Comparison of ENCODE assay signal across 8 cellular contexts in the genomic region with DNA sequence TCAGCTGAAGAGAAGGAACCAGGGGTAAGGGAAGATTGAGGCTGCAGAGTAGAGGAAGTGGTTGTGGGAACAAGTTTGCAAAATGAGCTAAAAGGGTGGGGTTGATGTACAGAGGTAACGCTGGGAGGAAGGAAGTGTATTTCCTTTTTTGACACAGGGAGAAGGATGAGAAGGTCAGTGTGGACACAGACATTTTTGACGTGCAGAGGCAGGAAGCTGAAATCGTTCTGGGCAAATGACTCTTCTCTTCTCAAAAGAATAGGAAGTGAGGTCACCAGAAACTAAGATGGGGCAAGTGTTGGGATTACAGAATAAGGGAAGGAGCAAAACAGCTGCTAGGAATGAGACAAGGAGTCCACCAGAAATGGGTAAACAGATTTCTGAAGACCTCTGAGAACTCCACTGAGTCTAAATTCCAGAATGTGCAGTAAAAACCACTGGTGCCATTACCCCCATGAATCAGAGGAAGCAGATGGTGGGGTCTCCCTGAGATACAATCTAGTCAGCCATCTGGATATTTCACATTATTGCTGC. TPM values are rescaled to one million over a fixed set of nuclear protein-coding genes. Genes with fewer than 3 reads are reported as not detected.
A peak's percentile ranks its signal among the peaks of the same experiment; 100 is the strongest.
DNase-seq lines count a peak whose midpoint lies in the region; ATAC-seq lines count a peak whose summit lies in the region.

No MANE protein-coding gene starts in this region.

- no peaks in the 10 kb centered on the region for H3K27me3 ChIP-seq in skeletal muscle satellite cell (ENCODE audit: control insufficient read depth, insufficient read depth, low read length)

- DNase-seq in activated T-cell treated with anti-CD3 and anti-CD28 coated beads, Interleukin-2, amount 50 U/mL, for 4 hours, result no peak
- no peak for DNase-seq in activated T-cell treated with anti-CD3 and anti-CD28 coated beads, Interleukin-2, amount 50 U/mL, for 24 hours
- DNase-seq in NCI-H69 (lab: John Stamatoyannopoulos, UW) (peak; percentile 11), epithelial cell of prostate (ENCODE audit: low read depth, low spot score) (peak; percentile 80), NCI-H1092 (lab: John Stamatoyannopoulos, UW) (no peak), germinal center (ENCODE audit: low spot score) (no peak), NCI-H2029 (lab: John Stamatoyannopoulos, UW) (no peak)

- peak overlapping the region; percentile 99 for H3K27ac ChIP-seq in epithelial cell of prostate

- H3K4me3 Mint-ChIP-seq in activated T-cell treated with anti-CD3 and anti-CD28 coated beads, Interleukin-2, amount 50 U/mL, for 4 hours, result no peak overlapping the region
- no peak overlapping the region for H3K4me3 Mint-ChIP-seq in activated T-cell treated with anti-CD3 and anti-CD28 coated beads, Interleukin-2, amount 50 U/mL, for 24 hours

- H3K9ac ChIP-seq in skeletal muscle satellite cell (ENCODE audit: low read depth, low read length), result no peak overlapping the region

- H3K4me2 ChIP-seq in skeletal muscle satellite cell (ENCODE audit: low read length), result peak overlapping the region; percentile 36

- H3K4me1 ChIP-seq in skeletal muscle satellite cell (ENCODE audit: control insufficient read depth, insufficient read depth, low read length), result peaks cover 16% of the 10 kb centered on the region

- peaks cover 16% of the 10 kb centered on the region for H3K4me1 Mint-ChIP-seq in activated T-cell treated with anti-CD3 and anti-CD28 coated beads, Interleukin-2, amount 50 U/mL, for 4 hours (ENCODE audit: low read depth)
- peaks cover 17% of the 10 kb centered on the region for H3K4me1 Mint-ChIP-seq in activated T-cell treated with anti-CD3 and anti-CD28 coated beads, Interleukin-2, amount 50 U/mL, for 24 hours (ENCODE audit: low read depth)

- no peak overlapping the region for H3K27ac Mint-ChIP-seq in activated T-cell treated with anti-CD3 and anti-CD28 coated beads, Interleukin-2, amount 50 U/mL, for 24 hours

- no peak overlapping the region for H3K4me3 ChIP-seq in skeletal muscle satellite cell (ENCODE audit: low read length)

- H3K9me3 ChIP-seq in skeletal muscle satellite cell (replicated peaks; ENCODE audit: low read length), result no peaks in the 10 kb centered on the region

- no peaks in the 10 kb centered on the region for H3K27me3 Mint-ChIP-seq in activated T-cell treated with anti-CD3 and anti-CD28 coated beads, Interleukin-2, amount 50 U/mL, for 4 hours (ENCODE audit: low read depth)
- no peaks in the 10 kb centered on the region for H3K27me3 Mint-ChIP-seq in activated T-cell treated with anti-CD3 and anti-CD28 coated beads, Interleukin-2, amount 50 U/mL, for 24 hours

- ATAC-seq in activated T-cell treated with anti-CD3 and anti-CD28 coated beads, Interleukin-2, amount 50 U/mL, for 4 hours, result peak; percentile 42 to 43

- H3K36me3 ChIP-seq in skeletal muscle satellite cell (ENCODE audit: insufficient read depth, low read length), result no peaks in the 10 kb centered on the region

- H3K9me3 Mint-ChIP-seq in activated T-cell treated with anti-CD3 and anti-CD28 coated beads, Interleukin-2, amount 50 U/mL, for 4 hours, result no peaks in the 10 kb centered on the region
- H3K9me3 Mint-ChIP-seq in activated T-cell treated with anti-CD3 and anti-CD28 coated beads, Interleukin-2, amount 50 U/mL, for 24 hours, result no peaks in the 10 kb centered on the region

- H3K36me3 Mint-ChIP-seq in activated T-cell treated with anti-CD3 and anti-CD28 coated beads, Interleukin-2, amount 50 U/mL, for 4 hours (ENCODE audit: insufficient read depth), result no peaks in the 10 kb centered on the region
- H3K36me3 Mint-ChIP-seq in activated T-cell treated with anti-CD3 and anti-CD28 coated beads, Interleukin-2, amount 50 U/mL, for 24 hours (ENCODE audit: low read depth), result no peaks in the 10 kb centered on the region

RNA-seq across cellular contexts. Expression of a gene that starts 20.0 kb away (rescaled TPM):
- 10 to 100 TPM; 27.3 to 33.3 (median 27.3) TPM for total RNA-seq in activated T-cell treated with anti-CD3 and anti-CD28 coated beads, Interleukin-2, amount 50 U/mL, for 4 hours
- total RNA-seq in skeletal muscle satellite cell (2012; rRNA removed), result 60.7 and 69.5 TPM in 2 replicates

RNA-seq across cellular contexts. Expression of a gene that starts 58.8 kb away (rescaled TPM):
- not detected for total RNA-seq in activated T-cell treated with anti-CD3 and anti-CD28 coated beads, Interleukin-2, amount 50 U/mL, for 4 hours
- total RNA-seq in skeletal muscle satellite cell (2012; rRNA removed), result 0.44 and 1.3 TPM in 2 replicates

Comparison
In these comparisons a context has a peak if more than half of its experiments do, and no peak if none do; other contexts are left out.
1. DNase-seq: peak in NCI-H69 (single experiment) and epithelial cell of prostate (single experiment); none in activated T-cell treated with anti-CD3 and anti-CD28 coated beads, Interleukin-2, amount 50 U/mL, for 4 hours (single experiment), activated T-cell treated with anti-CD3 and anti-CD28 coated beads, Interleukin-2, amount 50 U/mL, for 24 hours (single experiment), NCI-H1092 (single experiment), germinal center (single experiment) and NCI-H2029 (single experiment).